ENCODE assay signal across 2 cellular contexts in the genomic region with DNA sequence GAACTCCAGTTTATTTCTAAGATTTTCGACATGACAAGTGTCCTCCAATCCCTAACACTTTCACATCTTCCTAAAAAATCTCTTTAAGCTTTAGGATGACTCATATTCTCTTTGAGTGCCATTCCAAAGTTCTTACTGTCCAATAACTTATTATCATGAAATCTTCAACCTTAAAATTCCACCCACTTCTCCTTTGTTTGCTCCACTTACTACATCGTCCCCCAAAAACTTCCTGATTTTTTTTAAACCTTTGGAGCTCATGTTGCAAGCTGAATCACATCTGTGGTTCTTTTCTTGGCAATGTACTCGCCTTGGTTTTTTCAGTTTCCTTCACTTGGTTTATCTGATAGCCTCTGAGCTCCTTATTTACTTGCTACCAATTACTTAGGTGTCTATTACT.
TF ChIP-seq lines count a peak whose summit lies in the region.

No MANE protein-coding gene starts in this region.

TF ChIP-seq in IMR-90, 13 proteins besides CTCF, POLR2A, EP300 and RAD21:
- TF ChIP-seq CEBPB (IDR thresholded peaks at IDR 0.05; ENCODE audit: low read depth, low read length) (peak; percentile 59; the same call in 1 of the 2 replicates), RCOR1 (IDR thresholded peaks at IDR 0.05; ENCODE audit: insufficient replicate concordance, low read length) (no peak), BHLHE40 (IDR thresholded peaks at IDR 0.05; ENCODE audit: low read depth, low read length) (no peak; the same call in 1 of the 2 replicates), CHD1 (IDR thresholded peaks at IDR 0.05; ENCODE audit: low read depth, low read length) (no peak), MAZ (IDR thresholded peaks at IDR 0.05; ENCODE audit: borderline replicate concordance, low read depth, low read length) (no peak), FOS (IDR thresholded peaks at IDR 0.05; ENCODE audit: low read depth, low read length) (peak; percentile 71), SMC3 (IDR thresholded peaks at IDR 0.05; ENCODE audit: low read depth, low read length) (no peak), NFE2L2 (IDR thresholded peaks at IDR 0.05; ENCODE audit: low read depth, low read length) (no peak)

TF ChIP-seq in K562, 482 proteins besides CTCF, POLR2A, EP300 and RAD21:
- TF ChIP-seq EP400 (IDR thresholded peaks at IDR 0.05) = no peak
- TF ChIP-seq FOSL1 (tag; conservative IDR thresholded peaks at IDR 0.05) = peak; percentile 28; the same call in 1 of the 2 replicates
- TF ChIP-seq, protein P1, sequence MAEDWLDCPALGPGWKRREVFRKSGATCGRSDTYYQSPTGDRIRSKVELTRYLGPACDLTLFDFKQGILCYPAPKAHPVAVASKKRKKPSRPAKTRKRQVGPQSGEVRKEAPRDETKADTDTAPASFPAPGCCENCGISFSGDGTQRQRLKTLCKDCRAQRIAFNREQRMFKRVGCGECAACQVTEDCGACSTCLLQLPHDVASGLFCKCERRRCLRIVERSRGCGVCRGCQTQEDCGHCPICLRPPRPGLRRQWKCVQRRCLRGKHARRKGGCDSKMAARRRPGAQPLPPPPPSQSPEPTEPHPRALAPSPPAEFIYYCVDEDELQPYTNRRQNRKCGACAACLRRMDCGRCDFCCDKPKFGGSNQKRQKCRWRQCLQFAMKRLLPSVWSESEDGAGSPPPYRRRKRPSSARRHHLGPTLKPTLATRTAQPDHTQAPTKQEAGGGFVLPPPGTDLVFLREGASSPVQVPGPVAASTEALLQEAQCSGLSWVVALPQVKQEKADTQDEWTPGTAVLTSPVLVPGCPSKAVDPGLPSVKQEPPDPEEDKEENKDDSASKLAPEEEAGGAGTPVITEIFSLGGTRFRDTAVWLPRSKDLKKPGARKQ (CRISPR knock-in tag; IDR thresholded peaks at IDR 0.05) = no peak
- TF ChIP-seq, protein P2, sequence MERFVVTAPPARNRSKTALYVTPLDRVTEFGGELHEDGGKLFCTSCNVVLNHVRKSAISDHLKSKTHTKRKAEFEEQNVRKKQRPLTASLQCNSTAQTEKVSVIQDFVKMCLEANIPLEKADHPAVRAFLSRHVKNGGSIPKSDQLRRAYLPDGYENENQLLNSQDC (CRISPR knock-in tag; IDR thresholded peaks at IDR 0.05) = no peak
- TF ChIP-seq ESRRB (CRISPR knock-in tag; IDR thresholded peaks at IDR 0.05; ENCODE audit: borderline replicate concordance) = no peak
- TF ChIP-seq FOXJ2 (tag; IDR thresholded peaks at IDR 0.05) = no peak
